In the genomic region with DNA sequence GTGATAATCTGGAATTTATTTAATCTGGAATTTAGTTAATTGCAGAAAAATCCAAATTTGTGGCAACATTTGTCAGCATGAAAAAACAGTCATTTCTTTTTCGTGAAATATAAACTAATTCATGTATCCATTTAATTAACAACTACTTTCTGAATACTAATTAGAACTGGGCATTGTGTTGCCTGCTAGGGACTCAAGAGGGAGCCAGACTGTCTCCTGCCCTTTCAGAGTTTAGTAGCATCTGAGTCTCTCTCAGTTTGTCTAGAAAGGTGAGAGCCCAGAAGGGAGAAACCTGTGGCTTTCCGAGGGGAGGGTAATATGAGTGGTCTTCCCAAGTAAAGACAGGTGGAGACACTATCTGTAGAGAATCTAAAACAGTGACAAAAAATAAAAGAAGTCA, we compare ENCODE assay signal across 8 cellular contexts.
DNase-seq lines count a peak whose midpoint lies in the region; ATAC-seq and TF ChIP-seq lines count a peak whose summit lies in the region.

No MANE protein-coding gene starts in this region.

- intact Hi-C loops in mammary epithelial cell (cut with micrococcal nuclease), result loop anchor here (10.0 kb wide), 1 partner anchor 198 kb away; no protein-coding TSS in a partner anchor
- intact Hi-C loops in lower leg skin (cut with DNase I; ENCODE audit: low total_unique reads), result no loop called here

- no peak for TF ChIP-seq POLR2A in lower leg skin (IDR thresholded peaks at IDR 0.05)

- H4K20me1 ChIP-seq in mammary epithelial cell (ENCODE audit: insufficient read depth, low read length), result no peaks in the 10 kb centered on the region

- CTCF ChIA-PET in BJ (lab: Yijun Ruan, JAX), result no interaction called here
- CTCF ChIA-PET in mammary epithelial cell (lab: Charles Lee; ENCODE audit: low non-redundant PET), result no interaction called here

- no peak overlapping the region for H3K4me2 ChIP-seq in mammary epithelial cell (ENCODE audit: insufficient read depth, low read depth, low read length)

- no peak overlapping the region for H3K4me3 ChIP-seq in BJ (ENCODE audit: low read depth, low read length)
- no peak overlapping the region for H3K4me3 ChIP-seq in mammary epithelial cell (replicated peaks in 1 of 3; ENCODE audit: insufficient read depth in 1 of 3, low read depth in 2 of 3, low read length in 3 of 3)
- no peak overlapping the region for H3K4me3 ChIP-seq in lower leg skin (ENCODE audit: low read depth, poor library complexity, severe bottlenecking)

- in situ Hi-C loops in mammary epithelial cell (cut with MboI; ENCODE audit: low sequenced_read_pairs in 2 of 2), result loop anchor here in 1 of 2 donors (25.0 kb wide), 1 partner anchor 250 kb away; no protein-coding TSS in a partner anchor

- no TSS peak for BruUV-seq in mammary epithelial cell (replicated peaks; lab: Mats Ljungman, UMichigan)

- H3K36me3 ChIP-seq in BJ (ENCODE audit: control insufficient read depth, insufficient read depth, low read length) (no peaks in the 10 kb centered on the region), mammary epithelial cell (ENCODE audit: insufficient read depth, low read length) (no peaks in the 10 kb centered on the region)

- H3K9ac ChIP-seq in mammary epithelial cell (ENCODE audit: insufficient read depth, low read length), result no peak overlapping the region

- POLR2A ChIA-PET in BJ (lab: Charles Lee), result no interaction called here

- H3K9me3 ChIP-seq in mammary epithelial cell (replicated peaks; ENCODE audit: insufficient read depth, low read length), result no peaks in the 10 kb centered on the region

- H2AFZ ChIP-seq in mammary epithelial cell (ENCODE audit: low read depth, low read length), result no peak overlapping the region

- TF ChIP-seq CTCF in BJ (IDR thresholded peaks at IDR 0.05; ENCODE audit: insufficient read depth, low read depth, low read length) (peak; percentile 26; the same call in 1 of the 2 replicates), mammary epithelial cell (conservative IDR thresholded peaks at IDR 0.05 in 1 of 2, IDR thresholded peaks at IDR 0.05 in 1 of 2; ENCODE audit: extremely low read depth in 1 of 2, insufficient read depth in 1 of 2, low read depth in 1 of 2, low read length in 2 of 2) (peak; percentile 52 to 72), lower leg skin (IDR thresholded peaks at IDR 0.05) (no peak)

- dilution Hi-C loops in mammary epithelial cell (cut with HindIII; ENCODE audit: low sequenced_read_pairs), result no loop called here

- no peak overlapping the region for H3K27ac ChIP-seq in mammary epithelial cell (ENCODE audit: insufficient read depth, low read depth, low read length)

- 20% methylated on average over 2 of the region's 2 CpGs for WGBS in mammary epithelial cell (ENCODE audit: low coverage, missing lambda C conversion rate)
- 67 to 80% methylated on average over 2 of the region's 2 CpGs for WGBS in lower leg skin, 2 donors

- no peaks in the 10 kb centered on the region for H3K4me1 ChIP-seq in mammary epithelial cell (ENCODE audit: insufficient read depth, low read length)

- ATAC-seq in GM19025 (IDR thresholded peaks at IDR 0.05; ENCODE audit: low read depth, unreplicated experiment) (peak; percentile 58), HG03175 (IDR thresholded peaks at IDR 0.05; ENCODE audit: unreplicated experiment) (peak; percentile 82), GM19455 (IDR thresholded peaks at IDR 0.05; ENCODE audit: unreplicated experiment) (no peak)

- H3K27me3 ChIP-seq in BJ (ENCODE audit: control insufficient read depth, insufficient read depth, low read length), result no peaks in the 10 kb centered on the region
- H3K27me3 ChIP-seq in mammary epithelial cell (ENCODE audit: insufficient read depth, low read length), result no peaks in the 10 kb centered on the region

- no peak for DNase-seq in BJ (ENCODE audit: low read depth)
- peak; percentile 2 for DNase-seq in mammary epithelial cell
- no peak for DNase-seq in cerebellar nuclear complex (lab: John Stamatoyannopoulos, UW)
- no peak for DNase-seq in globus pallidus (ENCODE audit: low spot score)
- no peak for DNase-seq in lower leg skin (ENCODE audit: low spot score in 2 of 2)

- H3K79me2 ChIP-seq in mammary epithelial cell (ENCODE audit: insufficient read depth, low read length), result no peaks in the 10 kb centered on the region

Comparison
In these comparisons a context has a peak if more than half of its experiments do, and no peak if none do; other contexts are left out.
1. CTCF ChIP-seq: peak in BJ (single experiment) and mammary epithelial cell (2 of 2); none in lower leg skin (0 of 3).